ENCODE assay signal across 8 cellular contexts in the genomic region with DNA sequence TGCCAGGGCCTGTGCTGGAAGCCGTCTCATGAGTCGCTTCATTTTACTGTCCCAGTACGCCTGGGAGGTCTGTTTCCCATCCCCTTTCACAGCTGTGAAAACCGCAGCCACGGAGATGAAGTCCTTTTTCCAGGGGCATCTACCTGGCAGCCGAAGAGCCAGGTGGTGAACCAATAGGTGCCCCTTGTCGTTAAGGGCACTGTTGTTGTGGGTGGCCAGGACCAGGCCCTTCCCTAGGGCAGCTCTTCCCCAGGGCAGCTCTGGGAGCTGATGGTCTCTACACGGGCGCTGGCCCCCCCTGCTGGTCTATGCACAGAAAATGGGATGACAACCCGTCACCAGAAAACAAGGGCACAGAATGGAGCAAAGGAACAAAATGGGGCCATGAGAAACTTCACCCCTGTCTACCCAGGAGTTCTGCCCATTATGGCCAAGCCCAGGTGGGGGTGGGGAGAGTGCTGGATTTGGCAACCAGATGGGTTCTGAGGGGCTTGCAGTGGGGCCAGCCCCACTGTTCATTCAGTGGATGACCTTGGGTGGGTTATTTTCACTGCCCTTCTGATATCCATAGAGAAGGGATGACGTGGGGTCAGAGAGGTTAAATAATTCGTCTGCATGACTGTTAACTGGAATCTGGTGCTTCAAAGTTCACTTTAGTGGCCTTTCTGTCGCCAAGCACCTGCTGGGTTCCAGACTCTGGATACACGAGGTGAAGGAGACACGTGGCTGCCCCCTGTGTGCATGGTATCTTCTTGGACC. TPM values are rescaled to one million over a fixed set of nuclear protein-coding genes. Genes with fewer than 3 reads are reported as not detected.
DNase-seq lines count a peak whose midpoint lies in the region; ATAC-seq and TF ChIP-seq lines count a peak whose summit lies in the region.

No MANE protein-coding gene starts in this region.

- H3K4me3 ChIP-seq in astrocyte of the cerebellum (ENCODE audit: low read depth, low read length) = no peak overlapping the region
- no peak overlapping the region for H3K4me3 ChIP-seq in iPS DF 6.9 (ENCODE audit: low read length)

- TF ChIP-seq CTCF in Calu3 (IDR thresholded peaks at IDR 0.05; ENCODE audit: unreplicated experiment) (no peak), astrocyte of the cerebellum (IDR thresholded peaks at IDR 0.05; ENCODE audit: low read depth, low read length, missing control alignments) (peak; percentile 81)

- no peaks in the 10 kb centered on the region for H3K9me3 Mint-ChIP-seq in Calu3 (ENCODE audit: low read depth, unreplicated experiment)

- no peaks in the 10 kb centered on the region for H3K36me3 ChIP-seq in iPS DF 6.9 (ENCODE audit: control insufficient read depth, insufficient read depth, low read length)

- intact Hi-C loops in Calu3 (cut with micrococcal nuclease; ENCODE audit: unreplicated experiment) = loop anchor here (5.0 kb wide), 2 partner anchors 99 to 384 kb away; partner anchors contain the start of gene SOCS1

- ATAC-seq in HG02840 (IDR thresholded peaks at IDR 0.05; ENCODE audit: low FRiP score, unreplicated experiment) = no peak
- no peak for ATAC-seq in HG03342 (IDR thresholded peaks at IDR 0.05; ENCODE audit: unreplicated experiment)

- H3K27ac ChIP-seq in iPS DF 6.9 (ENCODE audit: low read length) = no peak overlapping the region

- no TSS peak for BruUV-seq in Calu3 (replicated peaks; lab: Mats Ljungman, UMichigan)

- no peaks in the 10 kb centered on the region for H3K9me3 ChIP-seq in iPS DF 6.9 (ENCODE audit: control insufficient read depth, insufficient read depth, low read length)

- peaks cover 14% of the 10 kb centered on the region for H3K36me3 Mint-ChIP-seq in Calu3 (ENCODE audit: insufficient read depth, unreplicated experiment)

- CTCF ChIA-PET in Calu3 (lab: Charles Lee) = interaction anchor here (0.5 to 2.3 kb wide), 7 partner anchors 60 to 405 kb away, joined by 3 to 17 read pairs (median 5); partner anchors contain the start of gene SOCS1

- H3K4me1 Mint-ChIP-seq in Calu3 (ENCODE audit: low read depth, unreplicated experiment) = peaks cover 47% of the 10 kb centered on the region

- H3K27me3 Mint-ChIP-seq in Calu3 (ENCODE audit: unreplicated experiment) = no peaks in the 10 kb centered on the region

- H3K4me1 ChIP-seq in iPS DF 6.9 (ENCODE audit: control insufficient read depth, insufficient read depth, low read length) = no peaks in the 10 kb centered on the region; the same call in 1 of the 2 replicates

- no peaks in the 10 kb centered on the region for H3K27me3 ChIP-seq in iPS DF 6.9 (ENCODE audit: control insufficient read depth, insufficient read depth, low read length)

- no peak overlapping the region for H3K4me3 Mint-ChIP-seq in Calu3 (ENCODE audit: low read depth, unreplicated experiment)

- DNase-seq in Calu3 (peak; percentile 71), Kasumi-1 (lab: John Stamatoyannopoulos, UW) (peak; percentile 6 to 41), T follicular helper cell (ENCODE audit: low read depth) (peak; percentile 34), astrocyte of the cerebellum (ENCODE audit: low read depth) (no peak), iPS DF 6.9 (ENCODE audit: low read depth, low spot score) (peak; percentile 55)
- DNase-seq in stimulated activated CD4-positive, alpha-beta T cell treated with anti-CD3 and anti-CD28 coated beads, Interleukin-1b, Interleukin-23, amount 100 ng/mL, for 4 hours (ENCODE audit: low read depth in 2 of 2) = peak; percentile 34 to 55

- WGBS in iPS DF 6.9 (ENCODE audit: insufficient coverage, insufficient read length) = no CpG with 5 or more reads among the region's 15 CpGs

- H3K27ac Mint-ChIP-seq in Calu3 (ENCODE audit: unreplicated experiment) = no peak overlapping the region

- in situ Hi-C loops in astrocyte of the cerebellum (cut with HindIII; ENCODE audit: low sequenced_read_pairs) = loop anchor here (25.0 kb wide), 1 partner anchor 294 kb away; no protein-coding TSS in a partner anchor

RNA-seq across cellular contexts. Expression of gene RMI2, which starts 11.5 kb away (rescaled TPM):
- total RNA-seq in Calu3 (2022) = 55.4 and 63.2 TPM in 2 replicates
